Comparison of ENCODE assay signal across 27 cellular contexts in the genomic region with DNA sequence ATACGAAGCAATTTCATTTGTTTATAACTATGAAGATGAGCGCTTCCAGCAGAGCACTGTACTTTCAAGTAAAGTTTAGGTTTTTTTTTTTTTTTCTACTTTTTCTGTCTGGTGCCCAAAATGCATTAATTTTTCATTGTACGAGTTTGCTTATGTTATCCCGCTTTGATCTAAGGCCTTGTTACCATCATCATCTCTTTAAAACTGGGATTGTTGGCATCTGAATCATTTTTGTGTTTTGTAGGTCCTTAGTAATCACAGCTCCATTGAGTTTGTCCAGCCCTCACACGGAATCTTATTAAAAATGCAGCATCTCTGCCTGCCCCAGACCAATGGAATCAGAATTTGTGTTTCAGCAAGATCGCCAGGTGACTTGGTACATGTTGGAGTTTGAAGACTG. TPM values are rescaled to one million over a fixed set of nuclear protein-coding genes. Genes with fewer than 3 reads are reported as not detected.
"Had no signal": no experiment of that assay in that cellular context is flagged by ENCODE, and none has a peak within 500 bp of the region (broad histone marks: within the 10 kb centered on the region; RNA-seq: fewer than 3 reads in every experiment).

No MANE protein-coding gene starts in this region.

- H3K4me1 ChIP-seq: breast epithelium, colonic mucosa, esophagus squamous epithelium had no signal

- H3K36me3 ChIP-seq: adrenal gland, breast epithelium, cardiac muscle cell, colonic mucosa, esophagus squamous epithelium had no signal

- H3K9me3 Mint-ChIP-seq: activated CD8-positive, alpha-beta T cell treated with anti-CD3 and anti-CD28 coated beads for 36 hours; activated naive CD4-positive, alpha-beta T cell treated with anti-CD3 and anti-CD28 coated beads for 36 hours; activated naive CD4-positive, alpha-beta T cell treated with anti-CD3 and anti-CD28 coated beads, Interleukin-2, amount 50 U/mL, for 24 hours; activated naive CD8-positive, alpha-beta T cell treated with anti-CD3 and anti-CD28 coated beads for 36 hours; activated naive CD8-positive, alpha-beta T cell treated with anti-CD3 and anti-CD28 coated beads, Interleukin-2, amount 50 U/mL, for 24 hours; activated T-cell treated with anti-CD3 and anti-CD28 coated beads, Interleukin-2, amount 50 U/mL, for 4 hours had no signal

- H3K27ac Mint-ChIP-seq: activated CD4-positive, alpha-beta T cell treated with anti-CD3 and anti-CD28 coated beads, Interleukin-2, amount 10 ng/mL, durations not matched to agents 7 days and 5 days; activated CD8-positive, alpha-beta T cell treated with anti-CD3 and anti-CD28 coated beads for 36 hours; activated naive CD4-positive, alpha-beta T cell treated with anti-CD3 and anti-CD28 coated beads for 36 hours; activated naive CD4-positive, alpha-beta T cell treated with anti-CD3 and anti-CD28 coated beads, Interleukin-2, amount 50 U/mL, for 24 hours; activated naive CD8-positive, alpha-beta T cell treated with anti-CD3 and anti-CD28 coated beads for 36 hours; activated naive CD8-positive, alpha-beta T cell treated with anti-CD3 and anti-CD28 coated beads, Interleukin-2, amount 50 U/mL, for 24 hours; activated T-helper 17 cell treated with anti-CD3 and anti-CD28 coated beads, Interleukin-2, amount 50 U/mL, for 72 hours; brain had no signal

- H3K4me3 ChIP-seq: adrenal gland, breast epithelium, cardiac muscle cell, colonic mucosa, esophagus squamous epithelium had no signal

- H3K36me3 Mint-ChIP-seq: activated naive CD4-positive, alpha-beta T cell treated with anti-CD3 and anti-CD28 coated beads, Interleukin-2, amount 50 U/mL, for 24 hours; activated naive CD8-positive, alpha-beta T cell treated with anti-CD3 and anti-CD28 coated beads for 36 hours had no signal

- H3K27me3 Mint-ChIP-seq: activated naive CD8-positive, alpha-beta T cell treated with anti-CD3 and anti-CD28 coated beads, Interleukin-2, amount 50 U/mL, for 24 hours had no signal

- H3K4me1 Mint-ChIP-seq: activated CD4-positive, alpha-beta T cell treated with anti-CD3 and anti-CD28 coated beads, Interleukin-2, amount 10 ng/mL, durations not matched to agents 7 days and 5 days; activated naive CD4-positive, alpha-beta T cell treated with anti-CD3 and anti-CD28 coated beads, Interleukin-2, amount 50 U/mL, for 24 hours; activated naive CD8-positive, alpha-beta T cell treated with anti-CD3 and anti-CD28 coated beads for 36 hours; activated naive CD8-positive, alpha-beta T cell treated with anti-CD3 and anti-CD28 coated beads, Interleukin-2, amount 50 U/mL, for 24 hours; activated T-helper 17 cell treated with anti-CD3 and anti-CD28 coated beads, Interleukin-2, amount 50 U/mL, for 72 hours had no signal

- H3K27me3 ChIP-seq: adrenal gland, breast epithelium, cardiac muscle cell, colonic mucosa, esophagus squamous epithelium had no signal

- DNase-seq: activated CD4-positive, alpha-beta T cell treated with anti-CD3 and anti-CD28 coated beads for 1 hour; activated CD4-positive, alpha-beta T cell treated with anti-CD3 and anti-CD28 coated beads for 4 hours; activated CD4-positive, alpha-beta T cell treated with anti-CD3 and anti-CD28 coated beads, Interleukin-2, amount 10 ng/mL, durations not matched to agents 7 days and 5 days; activated CD4-positive, alpha-beta T cell treated with anti-CD3 and anti-CD28 coated beads, Interleukin-2, amount 50 U/mL, for 48 hours; activated CD8-positive, alpha-beta memory T cell treated with anti-CD3 and anti-CD28 coated beads for 24 hours; activated CD8-positive, alpha-beta T cell treated with anti-CD3 and anti-CD28 coated beads for 36 hours; activated effector memory CD4-positive, alpha-beta T cell treated with Interleukin-2 at 50 U/mL for 16 hours; activated naive CD4-positive, alpha-beta T cell treated with anti-CD3 and anti-CD28 coated beads for 36 hours; activated naive CD8-positive, alpha-beta T cell treated with anti-CD3 and anti-CD28 coated beads for 36 hours; activated naive CD8-positive, alpha-beta T cell treated with anti-CD3 and anti-CD28 coated beads, Interleukin-2, amount 50 U/mL, for 24 hours; activated T-cell treated with anti-CD3 and anti-CD28 coated beads, Interleukin-2, amount 50 U/mL, for 4 hours; adrenal gland; amygdala; aorta; central memory CD4-positive, alpha-beta T cell; cerebellar nuclear complex; colonic mucosa; effector CD8-positive, alpha-beta T cell; esophagus squamous epithelium; head of caudate nucleus; T-helper 2 cell had no signal

- H3K27ac ChIP-seq: adrenal gland, breast epithelium, colonic mucosa, epithelial cell of prostate, esophagus squamous epithelium had no signal

- ATAC-seq: activated CD8-positive, alpha-beta T cell treated with anti-CD3 and anti-CD28 coated beads for 36 hours; activated naive CD8-positive, alpha-beta T cell treated with anti-CD3 and anti-CD28 coated beads, Interleukin-2, amount 50 U/mL, for 24 hours; activated T-cell treated with anti-CD3 and anti-CD28 coated beads, Interleukin-2, amount 50 U/mL, for 4 hours; activated T-helper 17 cell treated with anti-CD3 and anti-CD28 coated beads, Interleukin-2, amount 50 U/mL, for 72 hours had no signal

- H3K9me3 ChIP-seq: adrenal gland, breast epithelium, colonic mucosa, esophagus squamous epithelium had no signal

- H3K4me3 Mint-ChIP-seq: activated CD4-positive, alpha-beta T cell treated with anti-CD3 and anti-CD28 coated beads, Interleukin-2, amount 10 ng/mL, durations not matched to agents 7 days and 5 days; activated CD8-positive, alpha-beta T cell treated with anti-CD3 and anti-CD28 coated beads for 36 hours; activated naive CD4-positive, alpha-beta T cell treated with anti-CD3 and anti-CD28 coated beads for 36 hours; activated naive CD4-positive, alpha-beta T cell treated with anti-CD3 and anti-CD28 coated beads, Interleukin-2, amount 50 U/mL, for 24 hours; activated naive CD8-positive, alpha-beta T cell treated with anti-CD3 and anti-CD28 coated beads for 36 hours; activated naive CD8-positive, alpha-beta T cell treated with anti-CD3 and anti-CD28 coated beads, Interleukin-2, amount 50 U/mL, for 24 hours; activated T-cell treated with anti-CD3 and anti-CD28 coated beads, Interleukin-2, amount 50 U/mL, for 4 hours; activated T-helper 17 cell treated with anti-CD3 and anti-CD28 coated beads, Interleukin-2, amount 50 U/mL, for 72 hours; brain had no signal

RNA-seq across cellular contexts. Expression of a gene that starts 23.1 kb away (rescaled TPM):
- total RNA-seq: activated CD4-positive, alpha-beta T cell treated with anti-CD3 and anti-CD28 coated beads, Interleukin-2, amount 10 ng/mL, durations not matched to agents 7 days and 5 days; activated CD8-positive, alpha-beta T cell treated with anti-CD3 and anti-CD28 coated beads for 36 hours; activated T-helper 17 cell treated with anti-CD3 and anti-CD28 coated beads, Interleukin-2, amount 50 U/mL, for 72 hours had no signal
